In the genomic region with DNA sequence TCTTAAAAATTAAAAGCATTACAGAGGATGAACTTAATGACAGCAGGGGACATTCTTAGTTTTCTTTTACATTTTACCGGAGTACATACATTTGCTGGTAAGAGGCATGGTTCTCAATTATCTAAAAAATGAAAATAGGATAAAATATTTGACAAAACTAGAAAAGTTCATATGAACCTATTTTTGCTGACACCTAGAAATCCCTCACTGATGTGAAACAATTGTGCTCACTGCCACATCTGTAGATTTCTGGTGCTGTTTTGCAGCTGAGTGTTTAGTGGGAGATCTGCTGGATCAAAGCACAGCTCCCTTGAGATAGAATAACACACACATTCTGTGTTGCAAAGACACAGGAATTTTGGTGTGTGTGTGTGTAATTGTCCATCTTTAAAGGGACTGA, we compare ENCODE assay signal across 24 cellular contexts.
"Had no signal": no experiment of that assay in that cellular context is flagged by ENCODE, and none has a peak within 500 bp of the region (broad histone marks: within the 10 kb centered on the region; RNA-seq: fewer than 3 reads in every experiment).

No MANE protein-coding gene starts in this region.

- H3K4me3 Mint-ChIP-seq: mesothelial cell of epicardium; naive thymus-derived CD4-positive, alpha-beta T cell; natural killer cell treated with Interleukin-12 subunit alpha and Interleukin-12 subunit beta and Interleukin-15 and Interleukin-18, amount 100 ng/mL, for 72 hours; stimulated activated naive B cell treated with anti-CD40 and anti-IgM and Interleukin-4, amounts not matched to agents 10 μg/mL and 1 μg/mL and 100 μg/mL, for 72 hours had no signal

- H3K9me3 Mint-ChIP-seq: natural killer cell treated with Interleukin-12 subunit alpha and Interleukin-12 subunit beta and Interleukin-15 and Interleukin-18, amount 100 ng/mL, for 72 hours had no signal

- ATAC-seq: naive thymus-derived CD4-positive, alpha-beta T cell; natural killer cell treated with Interleukin-12 subunit alpha and Interleukin-12 subunit beta and Interleukin-15 and Interleukin-18, amount 100 ng/mL, for 72 hours; sciatic nerve; stimulated activated naive B cell treated with anti-CD40 and anti-IgM and Interleukin-4, amounts not matched to agents 10 μg/mL and 1 μg/mL and 100 μg/mL, for 72 hours; stimulated activated naive CD8-positive, alpha-beta T cell treated with anti-CD3 and anti-CD28 coated beads, Interleukin-15, Interleukin-2, amounts not matched to agents 100 U/mL and 50 U/mL, for 24 hours had no signal

- H3K4me1 ChIP-seq: left ventricle myocardium inferior, right atrium auricular region, stomach, testis, thyroid gland, upper lobe of left lung, vagina had no signal

- H3K4me1 Mint-ChIP-seq: mesothelial cell of epicardium; stimulated activated naive B cell treated with anti-CD40 and anti-IgM and Interleukin-4, amounts not matched to agents 10 μg/mL and 1 μg/mL and 100 μg/mL, for 72 hours had no signal

- DNase-seq: islet precursor cell; left ventricle myocardium inferior; mesendoderm; naive thymus-derived CD4-positive, alpha-beta T cell; ovary; stimulated activated CD4-positive, alpha-beta T cell treated with anti-CD3 and anti-CD28 coated beads, Interleukin-12 subunit alpha, Interleukin-12 subunit beta, amount 100 ng/mL, for 4 hours; stimulated activated CD4-positive, alpha-beta T cell treated with anti-CD3 and anti-CD28 coated beads, Interleukin-15, amount 100 ng/mL, for 24 hours; stimulated activated CD4-positive, alpha-beta T cell treated with anti-CD3 and anti-CD28 coated beads, Interleukin-2, amount 100 ng/mL, for 24 hours; stimulated activated CD4-positive, alpha-beta T cell treated with anti-CD3 and anti-CD28 coated beads, Interleukin-4, amount 100 ng/mL, for 1 hour; stimulated activated naive B cell treated with anti-CD40 and anti-IgM and Interleukin-4, amounts not matched to agents 10 μg/mL and 1 μg/mL and 100 μg/mL, for 72 hours; stimulated activated naive CD8-positive, alpha-beta T cell treated with anti-CD3 and anti-CD28 coated beads, Interleukin-15, Interleukin-2, amounts not matched to agents 100 U/mL and 50 U/mL, for 24 hours; stomach; testis; thyroid gland; transverse colon; upper lobe of left lung had no signal

- H3K36me3 Mint-ChIP-seq: mesothelial cell of epicardium had no signal

- H3K4me3 ChIP-seq: left ventricle myocardium inferior, lung, ovary, right atrium auricular region, skin epidermis, stomach, testis, thyroid gland, transverse colon, upper lobe of left lung, vagina had no signal

- H3K36me3 ChIP-seq: left ventricle myocardium inferior, ovary, right atrium auricular region, stomach, thyroid gland, transverse colon, upper lobe of left lung, vagina had no signal

- H3K27ac Mint-ChIP-seq: mesothelial cell of epicardium; naive thymus-derived CD4-positive, alpha-beta T cell; natural killer cell treated with Interleukin-12 subunit alpha and Interleukin-12 subunit beta and Interleukin-15 and Interleukin-18, amount 100 ng/mL, for 72 hours; progenitor cell of endocrine pancreas; stimulated activated naive B cell treated with anti-CD40 and anti-IgM and Interleukin-4, amounts not matched to agents 10 μg/mL and 1 μg/mL and 100 μg/mL, for 72 hours had no signal

- H3K27ac ChIP-seq: left ventricle myocardium inferior, ovary, right atrium auricular region, skin epidermis, stomach, testis, thyroid gland, transverse colon, upper lobe of left lung, vagina had no signal

- H3K9me3 ChIP-seq: left ventricle myocardium inferior, ovary, right atrium auricular region, stomach, testis, thyroid gland, transverse colon, upper lobe of left lung, vagina had no signal

- H3K27me3 Mint-ChIP-seq: naive thymus-derived CD4-positive, alpha-beta T cell; progenitor cell of endocrine pancreas had no signal

- H3K27me3 ChIP-seq: ovary, right atrium auricular region, stomach, testis, thyroid gland, transverse colon, upper lobe of left lung, vagina had no signal
